ENCODE assay signal across 1 cellular context in the genomic region with DNA sequence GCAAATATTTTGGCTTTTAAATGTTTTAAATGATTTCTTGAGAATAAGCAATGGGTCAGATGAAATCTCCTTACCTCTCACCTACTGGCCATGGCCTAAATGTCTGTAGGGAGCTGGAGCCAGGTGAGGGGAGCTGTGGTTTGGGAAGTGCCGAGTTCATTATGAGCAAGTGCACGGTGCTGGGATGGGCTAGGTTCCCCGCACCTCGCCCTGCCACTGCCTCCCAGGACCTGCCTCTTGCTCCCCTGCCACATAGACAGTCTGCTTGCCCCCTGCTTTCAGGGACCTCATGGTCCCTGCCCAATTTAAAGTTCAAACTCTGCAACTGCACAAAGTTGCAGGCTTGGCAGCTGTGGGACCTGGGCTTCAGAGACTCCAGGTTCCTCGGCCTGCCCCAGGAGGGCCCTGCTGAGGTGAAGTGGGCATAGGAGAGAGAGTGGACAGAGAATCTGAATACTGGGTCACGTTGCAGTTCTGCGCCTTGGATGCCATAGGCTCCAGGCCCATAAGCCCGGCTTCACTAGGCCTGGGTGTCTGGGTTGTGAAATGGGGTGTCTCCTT.
TF ChIP-seq lines count a peak whose summit lies in the region.

No MANE protein-coding gene starts in this region.

TF ChIP-seq in WTC11, 78 proteins besides CTCF, POLR2A, EP300 and RAD21:
- TF ChIP-seq, protein P1, sequence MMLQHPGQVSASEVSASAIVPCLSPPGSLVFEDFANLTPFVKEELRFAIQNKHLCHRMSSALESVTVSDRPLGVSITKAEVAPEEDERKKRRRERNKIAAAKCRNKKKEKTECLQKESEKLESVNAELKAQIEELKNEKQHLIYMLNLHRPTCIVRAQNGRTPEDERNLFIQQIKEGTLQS (CRISPR knock-in tag; conservative IDR thresholded peaks at IDR 0.05) = no peak
- TF ChIP-seq ARID4B (CRISPR knock-in tag; IDR thresholded peaks at IDR 0.05; ENCODE audit: borderline replicate concordance) = no peak
- TF ChIP-seq ERG (CRISPR knock-in tag; IDR thresholded peaks at IDR 0.05) = no peak
- TF ChIP-seq ZBTB21 (CRISPR knock-in tag; IDR thresholded peaks at IDR 0.05; ENCODE audit: borderline replicate concordance) = no peak
- TF ChIP-seq JAZF1 (CRISPR knock-in tag; IDR thresholded peaks at IDR 0.05) = no peak
- TF ChIP-seq ZNF671 (CRISPR knock-in tag; IDR thresholded peaks at IDR 0.05) = no peak
- TF ChIP-seq TEAD4 (CRISPR knock-in tag; IDR thresholded peaks at IDR 0.05) = no peak
- no peak for TF ChIP-seq FOXP1 (CRISPR knock-in tag; IDR thresholded peaks at IDR 0.05; ENCODE audit: borderline replicate concordance)
- TF ChIP-seq SMAD3 (CRISPR knock-in tag; IDR thresholded peaks at IDR 0.05; ENCODE audit: borderline replicate concordance) = no peak
- no peak for TF ChIP-seq AR (CRISPR knock-in tag; IDR thresholded peaks at IDR 0.05)
- TF ChIP-seq, protein P2, sequence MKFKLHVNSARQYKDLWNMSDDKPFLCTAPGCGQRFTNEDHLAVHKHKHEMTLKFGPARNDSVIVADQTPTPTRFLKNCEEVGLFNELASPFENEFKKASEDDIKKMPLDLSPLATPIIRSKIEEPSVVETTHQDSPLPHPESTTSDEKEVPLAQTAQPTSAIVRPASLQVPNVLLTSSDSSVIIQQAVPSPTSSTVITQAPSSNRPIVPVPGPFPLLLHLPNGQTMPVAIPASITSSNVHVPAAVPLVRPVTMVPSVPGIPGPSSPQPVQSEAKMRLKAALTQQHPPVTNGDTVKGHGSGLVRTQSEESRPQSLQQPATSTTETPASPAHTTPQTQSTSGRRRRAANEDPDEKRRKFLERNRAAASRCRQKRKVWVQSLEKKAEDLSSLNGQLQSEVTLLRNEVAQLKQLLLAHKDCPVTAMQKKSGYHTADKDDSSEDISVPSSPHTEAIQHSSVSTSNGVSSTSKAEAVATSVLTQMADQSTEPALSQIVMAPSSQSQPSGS (CRISPR knock-in tag; IDR thresholded peaks at IDR 0.05; ENCODE audit: borderline replicate concordance, low read depth) = no peak
- no peak for TF ChIP-seq MLX (CRISPR knock-in tag; IDR thresholded peaks at IDR 0.05)
- TF ChIP-seq ELF4 (CRISPR knock-in tag; IDR thresholded peaks at IDR 0.05; ENCODE audit: low read depth) = no peak
- TF ChIP-seq, protein P3, sequence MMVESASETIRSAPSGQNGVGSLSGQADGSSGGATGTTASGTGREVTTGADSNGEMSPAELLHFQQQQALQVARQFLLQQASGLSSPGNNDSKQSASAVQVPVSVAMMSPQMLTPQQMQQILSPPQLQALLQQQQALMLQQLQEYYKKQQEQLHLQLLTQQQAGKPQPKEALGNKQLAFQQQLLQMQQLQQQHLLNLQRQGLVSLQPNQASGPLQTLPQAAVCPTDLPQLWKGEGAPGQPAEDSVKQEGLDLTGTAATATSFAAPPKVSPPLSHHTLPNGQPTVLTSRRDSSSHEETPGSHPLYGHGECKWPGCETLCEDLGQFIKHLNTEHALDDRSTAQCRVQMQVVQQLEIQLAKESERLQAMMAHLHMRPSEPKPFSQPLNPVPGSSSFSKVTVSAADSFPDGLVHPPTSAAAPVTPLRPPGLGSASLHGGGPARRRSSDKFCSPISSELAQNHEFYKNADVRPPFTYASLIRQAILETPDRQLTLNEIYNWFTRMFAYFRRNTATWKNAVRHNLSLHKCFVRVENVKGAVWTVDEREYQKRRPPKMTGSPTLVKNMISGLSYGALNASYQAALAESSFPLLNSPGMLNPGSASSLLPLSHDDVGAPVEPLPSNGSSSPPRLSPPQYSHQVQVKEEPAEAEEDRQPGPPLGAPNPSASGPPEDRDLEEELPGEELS (CRISPR knock-in tag; IDR thresholded peaks at IDR 0.05) = no peak
- no peak for TF ChIP-seq ZSCAN18 (CRISPR knock-in tag; IDR thresholded peaks at IDR 0.05)
- TF ChIP-seq CBFB (CRISPR knock-in tag; IDR thresholded peaks at IDR 0.05; ENCODE audit: low read depth) = no peak
- TF ChIP-seq, protein P4, sequence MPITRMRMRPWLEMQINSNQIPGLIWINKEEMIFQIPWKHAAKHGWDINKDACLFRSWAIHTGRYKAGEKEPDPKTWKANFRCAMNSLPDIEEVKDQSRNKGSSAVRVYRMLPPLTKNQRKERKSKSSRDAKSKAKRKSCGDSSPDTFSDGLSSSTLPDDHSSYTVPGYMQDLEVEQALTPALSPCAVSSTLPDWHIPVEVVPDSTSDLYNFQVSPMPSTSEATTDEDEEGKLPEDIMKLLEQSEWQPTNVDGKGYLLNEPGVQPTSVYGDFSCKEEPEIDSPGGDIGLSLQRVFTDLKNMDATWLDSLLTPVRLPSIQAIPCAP (CRISPR knock-in tag; IDR thresholded peaks at IDR 0.05) = no peak
- TF ChIP-seq PRRX2 (CRISPR knock-in tag; IDR thresholded peaks at IDR 0.05) = no peak
- TF ChIP-seq NFE2L1 (CRISPR knock-in tag; IDR thresholded peaks at IDR 0.05) = no peak
